Comparison of ENCODE assay signal across 12 cellular contexts in genomic region chr6:142952614-142953013, GRCh38. TPM values are rescaled to one million over a fixed set of nuclear protein-coding genes. Genes with fewer than 3 reads are reported as not detected.
DNase-seq lines count a peak whose midpoint lies in the region; ATAC-seq, FAIRE-seq and TF ChIP-seq lines count a peak whose summit lies in the region.
"Had no signal": no experiment of that assay in that cellular context is flagged by ENCODE, and none has a peak within 500 bp of the region (broad histone marks: within the 10 kb centered on the region; RNA-seq: fewer than 3 reads in every experiment).

No MANE protein-coding gene starts in this region.

- peak; percentile 73 for ATAC-seq in GM19397 (IDR thresholded peaks at IDR 0.05; ENCODE audit: unreplicated experiment)
- peak; percentile 54 for ATAC-seq in HG02970 (IDR thresholded peaks at IDR 0.05; ENCODE audit: low FRiP score, unreplicated experiment)

- H3K36me3 ChIP-seq in H7 (replicated peaks; ENCODE audit: control insufficient read depth, insufficient read depth, low read length) (no peaks in the 10 kb centered on the region), small intestine (ENCODE audit: control insufficient read depth in 2 of 2, insufficient read depth in 2 of 2, low read length in 2 of 2) (no peaks in the 10 kb centered on the region)

- no peak for TF ChIP-seq CTCF in GM12864 (IDR thresholded peaks at IDR 0.05; ENCODE audit: low read depth, low read length, missing control alignments)

- no peak for FAIRE-seq in small intestine (lab: Jason Lieb, UNC)

- no peak overlapping the region for H3K27ac ChIP-seq in small intestine (ENCODE audit: low read depth in 1 of 2, low read length in 1 of 2)

- H3K4me1 ChIP-seq in small intestine (ENCODE audit: control insufficient read depth in 2 of 2, insufficient read depth in 1 of 2, low read depth in 1 of 2, low read length in 1 of 2) = no peaks in the 10 kb centered on the region

- H3K27me3 ChIP-seq in H7 (ENCODE audit: control insufficient read depth, insufficient read depth, low read length) (no peaks in the 10 kb centered on the region), small intestine (ENCODE audit: control insufficient read depth in 2 of 2, insufficient read depth in 2 of 2, low read length in 2 of 2) (no peaks in the 10 kb centered on the region)

- no peak overlapping the region for H3K4me3 ChIP-seq in GM12864 (ENCODE audit: low read depth, low read length)
- no peak overlapping the region for H3K4me3 ChIP-seq in H7 (ENCODE audit: insufficient read depth, low read depth, low read length)
- H3K4me3 ChIP-seq in small intestine (ENCODE audit: low read depth in 1 of 2, low read length in 2 of 2) = no peak overlapping the region

- DNase-seq in GM12864 (ENCODE audit: low read depth) (peak; percentile 42), RPMI8226 (peak; percentile 33), H7 (no peak), NCI-H128 (lab: John Stamatoyannopoulos, UW; ENCODE audit: unreplicated experiment) (no peak), small intestine (no peak)
- no peak for DNase-seq in activated CD8-positive, alpha-beta memory T cell treated with anti-CD3 and anti-CD28 coated beads, Interleukin-2, amount 50 U/mL, for 48 hours
- DNase-seq: activated T-cell treated with anti-CD3 and anti-CD28 coated beads, Interleukin-2, amount 50 U/mL, for 4 hours; hypothalamus; NCI-H187; SW 1271 had no signal

- no peaks in the 10 kb centered on the region for H3K9me3 ChIP-seq in small intestine (ENCODE audit: control insufficient read depth, low read depth)

- 87 to 95% (median 90%) methylated on average over 3 of the region's 3 CpGs for WGBS in small intestine, 3 donors

RNA-seq across cellular contexts. Expression of gene HIVEP2, which starts 7.6 kb away (rescaled TPM):
- 4.1 and 6.5 TPM in 2 replicates for total RNA-seq in H7 (2014; rRNA removed; shearing (Covaris generic))
- 1 to 10 TPM; 1.9 to 3.5 (median 2.7) TPM for polyA plus RNA-seq in small intestine

Comparison
In these comparisons a context has a peak if more than half of its experiments do, and no peak if none do; other contexts are left out.
1. DNase-seq: peak in GM12864 (single experiment) and RPMI8226 (single experiment); none in H7 (single experiment), NCI-H128 (single experiment), small intestine (single experiment) and activated CD8-positive, alpha-beta memory T cell treated with anti-CD3 and anti-CD28 coated beads, Interleukin-2, amount 50 U/mL, for 48 hours (single experiment).